Comparison of ENCODE assay signal across 11 cellular contexts in the genomic region with DNA sequence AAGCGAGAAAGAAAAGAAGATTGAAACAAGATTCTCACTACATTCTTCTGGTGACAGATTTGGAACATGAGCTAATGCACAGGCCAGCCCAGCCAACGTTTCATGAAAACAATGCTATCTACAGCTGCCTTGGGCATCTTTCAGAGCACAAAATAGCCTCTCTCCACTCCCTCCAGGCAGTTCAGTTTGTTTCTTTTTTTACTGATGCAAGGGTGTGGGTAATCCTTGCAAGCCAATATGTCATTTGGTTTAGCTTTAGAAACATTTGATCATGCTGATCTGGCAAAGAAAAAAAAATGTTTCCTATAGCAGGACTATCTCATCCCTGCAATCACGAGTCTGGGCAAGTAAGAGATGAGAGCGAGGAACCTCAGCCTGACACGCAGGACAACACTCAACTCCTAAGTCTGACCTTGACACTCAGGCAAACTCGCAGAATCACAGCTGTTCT. TPM values are rescaled to one million over a fixed set of nuclear protein-coding genes. Genes with fewer than 3 reads are reported as not detected.
DNase-seq lines count a peak whose midpoint lies in the region; ATAC-seq and TF ChIP-seq lines count a peak whose summit lies in the region.
"Had no signal": no experiment of that assay in that cellular context is flagged by ENCODE, and none has a peak within 500 bp of the region (broad histone marks: within the 10 kb centered on the region; RNA-seq: fewer than 3 reads in every experiment).

No MANE protein-coding gene starts in this region.

- H4K8ac ChIP-seq in trophoblast cell (ENCODE audit: low read depth, low read length) = no peak overlapping the region

- H3K27me3 ChIP-seq in body of pancreas (no peaks in the 10 kb centered on the region), cardiac muscle cell (no peaks in the 10 kb centered on the region), trophoblast cell (ENCODE audit: insufficient read depth, low read length) (no peaks in the 10 kb centered on the region)

- H3K27ac ChIP-seq in body of pancreas (no peak overlapping the region), cardiac muscle cell (peak overlapping the region; percentile 58), trophoblast cell (ENCODE audit: low read depth, low read length) (peak overlapping the region; percentile 68)

- no peak overlapping the region for H2BK12ac ChIP-seq in trophoblast cell (ENCODE audit: low read length)

- no peak overlapping the region for H3K4me3 ChIP-seq in body of pancreas
- no peak overlapping the region for H3K4me3 ChIP-seq in cardiac muscle cell
- no peak overlapping the region for H3K4me3 ChIP-seq in trophoblast cell (ENCODE audit: low read depth, low read length)

- no peak overlapping the region for H3K9ac ChIP-seq in trophoblast cell (ENCODE audit: low read length)

- H3K36me3 ChIP-seq in body of pancreas (replicated peaks in 1 of 2; ENCODE audit: insufficient read depth in 1 of 2, low read depth in 2 of 2) (no peaks in the 10 kb centered on the region), cardiac muscle cell (peaks cover 15% of the 10 kb centered on the region), trophoblast cell (ENCODE audit: control insufficient read depth in 1 of 2, insufficient read depth in 2 of 2, low read length in 2 of 2) (peaks cover 0 to 3% of the 10 kb centered on the region in 2 experiments)

- TF ChIP-seq POLR2A in body of pancreas (IDR thresholded peaks at IDR 0.05) = no peak

- no peak overlapping the region for H2BK5ac ChIP-seq in trophoblast cell (ENCODE audit: low read depth, low read length, poor library complexity)

- no peak overlapping the region for H4K91ac ChIP-seq in trophoblast cell (ENCODE audit: low read depth, low read length)

- peak; percentile 40 for ATAC-seq in body of pancreas
- ATAC-seq in GM19395 (IDR thresholded peaks at IDR 0.05; ENCODE audit: unreplicated experiment) = no peak
- ATAC-seq in left colon = no peak
- no peak for ATAC-seq in HG03159 (IDR thresholded peaks at IDR 0.05; ENCODE audit: unreplicated experiment)
- ATAC-seq: T-cell had no signal

- no peak overlapping the region for H2AFZ ChIP-seq in trophoblast cell (ENCODE audit: insufficient read depth, low read length, poor library complexity)

- H3K4me2 ChIP-seq in trophoblast cell (ENCODE audit: low read length) = no peak overlapping the region

- H3K18ac ChIP-seq in trophoblast cell (ENCODE audit: low read length) = no peak overlapping the region

- H3K9me3 ChIP-seq in body of pancreas (no peaks in the 10 kb centered on the region), cardiac muscle cell (ENCODE audit: low read depth) (no peaks in the 10 kb centered on the region), trophoblast cell (ENCODE audit: insufficient read depth, low read depth, low read length) (peaks cover 4% of the 10 kb centered on the region)

- peaks cover 3% of the 10 kb centered on the region for H3K79me1 ChIP-seq in trophoblast cell (ENCODE audit: low read length)

- no peak overlapping the region for H3K4ac ChIP-seq in trophoblast cell (ENCODE audit: low read depth, low read length)

- H2BK120ac ChIP-seq in trophoblast cell (ENCODE audit: insufficient read depth, low read length, poor library complexity) = no peak overlapping the region

- no peak overlapping the region for H3K23ac ChIP-seq in trophoblast cell (ENCODE audit: low read length)

- no peak overlapping the region for H4K12ac ChIP-seq in trophoblast cell (ENCODE audit: low read depth, low read length)

- TF ChIP-seq CTCF in body of pancreas (IDR thresholded peaks at IDR 0.05) (no peak), cardiac muscle cell (IDR thresholded peaks at IDR 0.05; ENCODE audit: low read depth, low read length) (no peak)

- H3K79me2 ChIP-seq in trophoblast cell (ENCODE audit: control insufficient read depth, insufficient read depth, low read length, poor library complexity) = peaks cover 2% of the 10 kb centered on the region

- intact Hi-C loops in body of pancreas (cut with DNase I) (no loop called here), left colon (cut with DNase I, micrococcal nuclease) (no loop called here)

- H3K14ac ChIP-seq in trophoblast cell (ENCODE audit: low read length) = no peak overlapping the region

- peak; percentile 35 for DNase-seq in AG08396 (ENCODE audit: low spot score)
- no peak for DNase-seq in body of pancreas
- DNase-seq in cardiac muscle cell (ENCODE audit: low read depth in 1 of 2, low spot score in 1 of 2) = peak; percentile 40 to 73
- peak in 1 of 2 donors; percentile 30 for DNase-seq in trophoblast cell
- no peak for DNase-seq in left colon
- DNase-seq in SW480 (ENCODE audit: low spot score) = no peak
- DNase-seq: caudate nucleus, NCI-H446 treated with DMSO at 0.1 percent for 48 hours, T-cell had no signal

- H3K4me1 ChIP-seq in body of pancreas = peaks cover 3% of the 10 kb centered on the region
- H3K4me1 ChIP-seq in cardiac muscle cell (ENCODE audit: low read depth) = peaks cover 14% of the 10 kb centered on the region
- H3K4me1 ChIP-seq in trophoblast cell (ENCODE audit: control insufficient read depth in 1 of 2, insufficient read depth in 2 of 2, low read length in 2 of 2) = peaks cover 5 to 8% of the 10 kb centered on the region in 2 experiments

- 37 to 44% methylated on average over 6 of the region's 6 CpGs for WGBS in body of pancreas, 2 donors
- WGBS in trophoblast cell (ENCODE audit: extremely low coverage, insufficient coverage, insufficient read length) = no CpG with 5 or more reads among the region's 6 CpGs

- no peak overlapping the region for H2AK5ac ChIP-seq in trophoblast cell (ENCODE audit: low read length)

RNA-seq across cellular contexts. Expression of a gene that starts 35.9 kb away (rescaled TPM):
- 10 to 100 TPM; 25.4 to 41.2 TPM for total RNA-seq in body of pancreas
- total RNA-seq in cardiac muscle cell = 244 and 412 TPM in 2 replicates
- polyA plus RNA-seq in cardiac muscle cell = 252 and 258 TPM in 2 replicates
- polyA plus RNA-seq in trophoblast cell (2013) = 25.1 and 25.3 TPM in 2 replicates
- total RNA-seq in left colon = 100 to 1,000 TPM in 1 of 2 donors, 10 to 100 TPM in 1; 66.6 to 154 TPM

Comparison
In these comparisons a context has a peak if more than half of its experiments do, and no peak if none do; other contexts are left out.
1. DNase-seq: peak in AG08396 (single experiment) and cardiac muscle cell (2 of 2); none in body of pancreas (0 of 4), left colon (0 of 2) and SW480 (single experiment).
2. H3K27ac ChIP-seq: peak in cardiac muscle cell (single experiment) and trophoblast cell (single experiment); none in body of pancreas (0 of 4).